In the genomic region with DNA sequence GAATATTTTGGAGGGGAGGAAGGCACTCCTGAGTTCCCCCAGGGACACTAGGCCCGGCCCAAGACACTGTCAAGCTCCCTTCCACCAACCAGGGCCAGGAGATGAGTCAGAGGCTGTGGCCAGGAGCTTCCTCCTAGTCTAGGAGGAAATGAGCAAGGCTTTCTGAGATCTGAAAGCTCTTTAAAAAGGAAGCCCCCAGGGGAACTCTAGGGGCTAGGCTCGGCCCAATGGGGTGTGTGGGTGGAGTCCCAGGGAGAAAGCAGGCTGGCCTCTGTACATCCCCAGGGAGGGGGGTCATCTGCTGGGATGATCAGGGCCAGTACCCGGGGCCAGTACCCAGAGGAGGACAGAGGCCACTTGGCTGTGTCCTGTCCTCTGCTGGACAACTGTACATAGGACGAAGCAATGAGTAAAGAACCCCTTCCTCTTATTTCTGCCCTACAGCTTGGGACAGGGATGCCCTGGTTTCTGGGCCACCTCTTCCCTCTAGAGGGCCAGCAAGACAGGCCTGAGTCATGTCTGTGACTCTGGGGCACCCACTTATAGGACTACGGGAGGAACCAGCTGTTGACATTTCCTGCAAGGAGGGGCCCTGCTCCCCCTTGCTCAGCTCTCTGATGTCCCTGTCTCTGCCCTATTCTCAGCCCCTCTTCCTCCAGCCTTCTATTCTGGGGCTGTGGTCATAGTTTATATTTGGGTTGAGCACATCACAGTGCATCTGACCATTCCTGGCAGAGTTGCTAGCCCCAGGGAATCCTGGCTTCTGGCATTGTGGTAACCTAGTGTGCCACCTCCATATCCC, we compare ENCODE assay signal across 8 cellular contexts. TPM values are rescaled to one million over a fixed set of nuclear protein-coding genes. Genes with fewer than 3 reads are reported as not detected.
DNase-seq lines count a peak whose midpoint lies in the region; ATAC-seq and TF ChIP-seq lines count a peak whose summit lies in the region.

No MANE protein-coding gene starts in this region.

- H3K4me3 ChIP-seq in SJCRH30 (no peak overlapping the region), left ventricle myocardium inferior (peak overlapping the region; percentile 88), smooth muscle cell (no peak overlapping the region)

- WGBS in smooth muscle cell (ENCODE audit: low lambda C conversion rate): 11% methylated on average over 5 of the region's 5 CpGs

- TF ChIP-seq CTCF in left ventricle myocardium inferior (IDR thresholded peaks at IDR 0.05; ENCODE audit: borderline replicate concordance) (peak; percentile 15), smooth muscle cell (IDR thresholded peaks at IDR 0.05; ENCODE audit: borderline replicate concordance, insufficient read depth, poor library complexity, severe bottlenecking) (no peak)

- peaks cover 66% of the 10 kb centered on the region for H3F3A ChIP-seq in smooth muscle cell (ENCODE audit: low read depth)

- intact Hi-C loops in left ventricle myocardium inferior (cut with micrococcal nuclease): loop anchor here (5.0 kb wide), 1 partner anchor 993 kb away; a partner anchor contains a TSS

- peak overlapping the region; percentile 99 for H3K4me2 ChIP-seq in smooth muscle cell

- no peaks in the 10 kb centered on the region for H4K20me1 ChIP-seq in smooth muscle cell (ENCODE audit: low read depth)

- H3K4me1 ChIP-seq in SJCRH30 (peaks cover 38% of the 10 kb centered on the region), left ventricle myocardium inferior (peaks cover 97% of the 10 kb centered on the region), smooth muscle cell (ENCODE audit: low read depth) (peaks cover 39% of the 10 kb centered on the region)

- H3K27me3 ChIP-seq in SJCRH30: no peaks in the 10 kb centered on the region
- H3K27me3 ChIP-seq in left ventricle myocardium inferior (ENCODE audit: low read depth): peaks cover 10% of the 10 kb centered on the region
- no peaks in the 10 kb centered on the region for H3K27me3 ChIP-seq in smooth muscle cell (ENCODE audit: low read depth)

- DNase-seq in NK-92 treated with Interleukin-12 subunit alpha and Interleukin-12 subunit beta, amount 100 ng/mL, for 24 hours (lab: John Stamatoyannopoulos, UW): peak; percentile 67
- DNase-seq in NK-92 (lab: John Stamatoyannopoulos, UW; ENCODE audit: unreplicated experiment) (no peak), SJCRH30 (peak; percentile 75 to 80), left ventricle myocardium inferior (peak; percentile 77), smooth muscle cell (lab: John Stamatoyannopoulos, UW; ENCODE audit: unreplicated experiment) (peak; percentile 35), mesenteric fat pad (ENCODE audit: low spot score) (no peak)
- DNase-seq in activated naive CD4-positive, alpha-beta T cell treated with anti-CD3 and anti-CD28 coated beads, Interleukin-2, amount 50 U/mL, for 16 hours: peak; percentile 72

- H3K9ac ChIP-seq in smooth muscle cell (ENCODE audit: low read depth): peak overlapping the region; percentile 79

- H3K27ac ChIP-seq in SJCRH30 (peak overlapping the region; percentile 51), left ventricle myocardium inferior (replicated peaks) (peak overlapping the region; percentile 98), smooth muscle cell (ENCODE audit: low read depth) (peak overlapping the region; percentile 97)

- H2AFZ ChIP-seq in smooth muscle cell (ENCODE audit: low read depth): no peak overlapping the region

- ATAC-seq in HG03066 (IDR thresholded peaks at IDR 0.05; ENCODE audit: low read depth, unreplicated experiment): peak; percentile 46

- H3K9me3 ChIP-seq in SJCRH30 (replicated peaks) (no peaks in the 10 kb centered on the region), left ventricle myocardium inferior (replicated peaks) (no peaks in the 10 kb centered on the region), smooth muscle cell (replicated peaks; ENCODE audit: low read depth) (no peaks in the 10 kb centered on the region)

- no peaks in the 10 kb centered on the region for H3K36me3 ChIP-seq in SJCRH30
- H3K36me3 ChIP-seq in left ventricle myocardium inferior: peaks cover 4% of the 10 kb centered on the region
- H3K36me3 ChIP-seq in smooth muscle cell (ENCODE audit: low read depth): no peaks in the 10 kb centered on the region

- H3K79me2 ChIP-seq in smooth muscle cell (ENCODE audit: low read depth): peaks cover 20% of the 10 kb centered on the region

RNA-seq across cellular contexts. Expression of a gene that starts 2.7 kb away (rescaled TPM):
- 20.7 and 23.2 TPM in 2 replicates for total RNA-seq in SJCRH30 (2014; rRNA removed; shearing (Covaris generic))
- total RNA-seq in left ventricle myocardium inferior (18.0 TPM), smooth muscle cell (7.2 and 16.0 TPM in 2 replicates), mesenteric fat pad (36.6 TPM)
- polyA plus RNA-seq in smooth muscle cell: 23.3 and 30.5 TPM in 2 replicates

RNA-seq across cellular contexts. Expression of a gene that starts 4.2 kb away (rescaled TPM):
- total RNA-seq in SJCRH30 (2014; rRNA removed; shearing (Covaris generic)): 1.4 and 1.7 TPM in 2 replicates
- total RNA-seq in left ventricle myocardium inferior (1.3 TPM), smooth muscle cell (2.1 and 3.8 TPM in 2 replicates), mesenteric fat pad (0.55 TPM)
- 6.9 and 9.1 TPM in 2 replicates for polyA plus RNA-seq in smooth muscle cell

RNA-seq across cellular contexts. Expression of a gene that starts 17.7 kb away (rescaled TPM):
- total RNA-seq in SJCRH30 (2014; rRNA removed; shearing (Covaris generic)): 32.1 and 33.0 TPM in 2 replicates
- total RNA-seq in left ventricle myocardium inferior (11.5 TPM), smooth muscle cell (45.4 and 56.9 TPM in 2 replicates), mesenteric fat pad (36.5 TPM)
- 156 and 171 TPM in 2 replicates for polyA plus RNA-seq in smooth muscle cell

RNA-seq across cellular contexts. Expression of a gene that starts 34.7 kb away (rescaled TPM):
- 0.33 TPM in 1 of 2 replicates, not detected in the other for total RNA-seq in SJCRH30 (2014; rRNA removed; shearing (Covaris generic))
- 1.1 TPM for total RNA-seq in left ventricle myocardium inferior
- 3.9 and 27.0 TPM in 2 replicates for total RNA-seq in smooth muscle cell
- polyA plus RNA-seq in smooth muscle cell: 2.7 and 9.9 TPM in 2 replicates
- total RNA-seq in mesenteric fat pad: 4.0 TPM

RNA-seq across cellular contexts. Expression of a gene that starts 45.7 kb away (rescaled TPM):
- 0.84 and 1.8 TPM in 2 replicates for total RNA-seq in SJCRH30 (2014; rRNA removed; shearing (Covaris generic))
- total RNA-seq in left ventricle myocardium inferior (0.80 TPM), smooth muscle cell (3.8 and 6.7 TPM in 2 replicates), mesenteric fat pad (1.2 TPM)
- polyA plus RNA-seq in smooth muscle cell: 2.2 and 7.8 TPM in 2 replicates

Comparison
In these comparisons a context has a peak if more than half of its experiments do, and no peak if none do; other contexts are left out.
1. DNase-seq: peak in NK-92 treated with Interleukin-12 subunit alpha and Interleukin-12 subunit beta, amount 100 ng/mL, for 24 hours (single experiment), SJCRH30 (2 of 2), activated naive CD4-positive, alpha-beta T cell treated with anti-CD3 and anti-CD28 coated beads, Interleukin-2, amount 50 U/mL, for 16 hours (single experiment), left ventricle myocardium inferior (single experiment) and smooth muscle cell (single experiment); none in NK-92 (single experiment) and mesenteric fat pad (single experiment).
2. Peak in every context shown above with its lines, with median percentiles within 50 percentile points of each other: H3K27ac ChIP-seq.